Comparison of ENCODE assay signal across 16 cellular contexts in genomic region chr10:101380353-101381017, GRCh38. TPM values are rescaled to one million over a fixed set of nuclear protein-coding genes. Genes with fewer than 3 reads are reported as not detected.
DNase-seq lines count a peak whose midpoint lies in the region; ATAC-seq, FAIRE-seq and TF ChIP-seq lines count a peak whose summit lies in the region.
"Had no signal": no experiment of that assay in that cellular context is flagged by ENCODE, and none has a peak within 500 bp of the region (broad histone marks: within the 10 kb centered on the region; RNA-seq: fewer than 3 reads in every experiment).

No MANE protein-coding gene starts in this region.

- H2BK5ac ChIP-seq in mesenchymal stem cell (ENCODE audit: low read depth, low read length, poor library complexity, severe bottlenecking), result no peak overlapping the region

- H3K79me2 ChIP-seq in keratinocyte (ENCODE audit: control insufficient read depth, insufficient read depth, low read length), result no peaks in the 10 kb centered on the region

- no peak overlapping the region for H2AK5ac ChIP-seq in mesenchymal stem cell (ENCODE audit: low read length, severe bottlenecking)

- H3K4me1 Mint-ChIP-seq in activated T-helper 17 cell treated with anti-CD3 and anti-CD28 coated beads, Interleukin-2, amount 50 U/mL, for 72 hours, result peaks cover 13% of the 10 kb centered on the region
- H3K4me1 Mint-ChIP-seq: nephron had no signal

- no peak overlapping the region for H2BK12ac ChIP-seq in mesenchymal stem cell (ENCODE audit: low read length in 2 of 2)

- no peaks in the 10 kb centered on the region for H3K9me3 Mint-ChIP-seq in activated T-helper 17 cell treated with anti-CD3 and anti-CD28 coated beads, Interleukin-2, amount 50 U/mL, for 72 hours
- H3K9me3 Mint-ChIP-seq: nephron, T-cell had no signal

- no peaks in the 10 kb centered on the region for H3K36me3 ChIP-seq in HEK293 (ENCODE audit: control insufficient read depth in 2 of 2, insufficient read depth in 1 of 2, low read length in 2 of 2)
- no peaks in the 10 kb centered on the region for H3K36me3 ChIP-seq in keratinocyte (ENCODE audit: control insufficient read depth in 2 of 2, extremely low read depth in 1 of 2, insufficient read depth in 2 of 2, low read length in 2 of 2)
- peaks cover 0 to 6% of the 10 kb centered on the region in 2 experiments for H3K36me3 ChIP-seq in mesenchymal stem cell (ENCODE audit: control insufficient read depth in 1 of 2, insufficient read depth in 2 of 2, low read depth in 1 of 2, low read length in 2 of 2)

- no peak for DNase-seq in GM12891 (ENCODE audit: insufficient read length, low spot score)
- DNase-seq in keratinocyte (ENCODE audit: low read depth, low spot score), result peak; percentile 62
- DNase-seq in omental fat pad (ENCODE audit: low spot score), result no peak
- no peak for DNase-seq in mesenchymal stem cell
- DNase-seq: cerebellar nuclear complex, DMS153, NCI-H187, NCI-H524 treated with DMSO at 0.1 percent for 48 hours, T-cell, testis had no signal

- POLR2A ChIA-PET in HEK293 (lab: Yijun Ruan, JAX), result no interaction called here

- H2AFZ ChIP-seq in keratinocyte (ENCODE audit: control insufficient read depth, low read length) (no peak overlapping the region), mesenchymal stem cell (ENCODE audit: low read depth, low read length) (no peak overlapping the region)

- H3K4ac ChIP-seq in mesenchymal stem cell (ENCODE audit: low read depth in 1 of 2, low read length in 2 of 2), result no peak overlapping the region

- H3K4me3 ChIP-seq in HEK293 (ENCODE audit: low read depth, low read length) (no peak overlapping the region), keratinocyte (ENCODE audit: control insufficient read depth in 2 of 3, extremely low read depth in 1 of 3, insufficient read depth in 2 of 3, low read depth in 1 of 3, low read length in 3 of 3) (peak overlapping the region in 1 of 3 experiments; percentile 45), mesenchymal stem cell (ENCODE audit: insufficient read depth in 1 of 2, low read depth in 1 of 2, low read length in 2 of 2) (no peak overlapping the region)
- H3K4me3 ChIP-seq: lung, testis had no signal

- no peak for TF ChIP-seq POLR2A in GM12891 (IDR thresholded peaks at IDR 0.05; ENCODE audit: low read depth, low read length)

- peak; percentile 66 for FAIRE-seq in GM12891 (lab: Jason Lieb, UNC)
- FAIRE-seq in keratinocyte (lab: Jason Lieb, UNC), result peak; percentile 69

- CTCF ChIA-PET in HEK293 (lab: Yijun Ruan, JAX), result interaction anchor here (0.9 to 1.3 kb wide), 2 partner anchors 23 to 93 kb away, joined by 3 read pairs; no protein-coding TSS in a partner anchor

- H3K23ac ChIP-seq in mesenchymal stem cell (ENCODE audit: low read length in 2 of 2), result no peak overlapping the region

- no peak overlapping the region for H3K27ac Mint-ChIP-seq in activated T-helper 17 cell treated with anti-CD3 and anti-CD28 coated beads, Interleukin-2, amount 50 U/mL, for 72 hours
- H3K27ac Mint-ChIP-seq: nephron, T-cell had no signal

- H3K4me3 Mint-ChIP-seq in activated T-helper 17 cell treated with anti-CD3 and anti-CD28 coated beads, Interleukin-2, amount 50 U/mL, for 72 hours, result no peak overlapping the region
- H3K4me3 Mint-ChIP-seq: nephron, T-cell had no signal

- no peak overlapping the region for H3K18ac ChIP-seq in mesenchymal stem cell (ENCODE audit: low read depth in 1 of 2, low read length in 2 of 2)

- H3K9ac ChIP-seq in keratinocyte (ENCODE audit: control insufficient read depth, extremely low read depth, insufficient read depth, low read length), result peak overlapping the region; percentile 50
- no peak overlapping the region for H3K9ac ChIP-seq in mesenchymal stem cell (ENCODE audit: low read length)

- no peaks in the 10 kb centered on the region for H3K27me3 Mint-ChIP-seq in activated T-helper 17 cell treated with anti-CD3 and anti-CD28 coated beads, Interleukin-2, amount 50 U/mL, for 72 hours
- H3K27me3 Mint-ChIP-seq: T-cell had no signal

- peaks cover 9% of the 10 kb centered on the region for H3K36me3 Mint-ChIP-seq in activated T-helper 17 cell treated with anti-CD3 and anti-CD28 coated beads, Interleukin-2, amount 50 U/mL, for 72 hours (ENCODE audit: low read depth)

- ATAC-seq in activated T-helper 17 cell treated with anti-CD3 and anti-CD28 coated beads, Interleukin-2, amount 50 U/mL, for 72 hours (replicated peaks), result peak; percentile 96
- ATAC-seq in GM18873 (IDR thresholded peaks at IDR 0.05; ENCODE audit: low FRiP score, unreplicated experiment) (no peak), omental fat pad (ENCODE audit: low FRiP score) (no peak)
- ATAC-seq: T-cell had no signal

- H4K8ac ChIP-seq in mesenchymal stem cell (ENCODE audit: low read length), result no peak overlapping the region

- H3K27ac ChIP-seq in HEK293 (ENCODE audit: extremely low read depth, low read depth, low read length) (no peak overlapping the region), keratinocyte (ENCODE audit: control insufficient read depth, insufficient read depth, low read length) (peak overlapping the region; percentile 71), mesenchymal stem cell (ENCODE audit: low read length, poor library complexity, severe bottlenecking) (no peak overlapping the region)
- H3K27ac ChIP-seq: C4-2B, testis had no signal

- H3K9me1 ChIP-seq in keratinocyte (ENCODE audit: control insufficient read depth, extremely low read depth, insufficient read depth, low read length), result no peaks in the 10 kb centered on the region

- H3K4me2 ChIP-seq in keratinocyte (ENCODE audit: control insufficient read depth, extremely low read depth, insufficient read depth, low read depth, low read length) (peak overlapping the region; percentile 62), mesenchymal stem cell (ENCODE audit: low read length, poor library complexity, severe bottlenecking) (no peak overlapping the region)

- no peaks in the 10 kb centered on the region for H3K27me3 ChIP-seq in keratinocyte (ENCODE audit: control insufficient read depth, extremely low read depth, insufficient read depth, low read length)
- H3K27me3 ChIP-seq in mesenchymal stem cell (ENCODE audit: control insufficient read depth in 1 of 2, insufficient read depth in 1 of 2, low read length in 2 of 2), result no peaks in the 10 kb centered on the region
- H3K27me3 ChIP-seq: testis had no signal

- WGBS in mesenchymal stem cell, result 91% methylated on average over 5 of the region's 5 CpGs

- no peak for TF ChIP-seq CTCF in HEK293 (tag by site-specific recombination; IDR thresholded peaks at IDR 0.05)
- TF ChIP-seq CTCF in keratinocyte (optimal IDR thresholded peaks at IDR 0.05 in 1 of 3, IDR thresholded peaks at IDR 0.05 in 1 of 3, conservative IDR thresholded peaks at IDR 0.05 in 1 of 3; ENCODE audit: extremely low read depth in 1 of 3, insufficient read depth in 2 of 3, low read length in 3 of 3), result no peak
- no peak for TF ChIP-seq CTCF in omental fat pad (IDR thresholded peaks at IDR 0.05)

- H3K4me1 ChIP-seq in HEK293 (ENCODE audit: control insufficient read depth, insufficient read depth, low read length) (peaks cover 17% of the 10 kb centered on the region), keratinocyte (ENCODE audit: control insufficient read depth, extremely low read depth, insufficient read depth, low read length) (peaks cover 16% of the 10 kb centered on the region), mesenchymal stem cell (ENCODE audit: control insufficient read depth, insufficient read depth, low read depth, low read length) (no peaks in the 10 kb centered on the region)
- H3K4me1 ChIP-seq: testis had no signal

- H3K14ac ChIP-seq in mesenchymal stem cell (ENCODE audit: low read length in 2 of 2), result no peak overlapping the region

- dilution Hi-C loops in keratinocyte (cut with MboI; ENCODE audit: extremely low pct_ligation_motif_present, low sequenced_read_pairs), result no loop called here

- H4K20me1 ChIP-seq in keratinocyte (ENCODE audit: control insufficient read depth, extremely low read depth, insufficient read depth, low read length), result no peaks in the 10 kb centered on the region

- peaks cover 12% of the 10 kb centered on the region for H3K79me1 ChIP-seq in mesenchymal stem cell (replicated peaks; ENCODE audit: low read length, poor library complexity, severe bottlenecking)

- H3K9me3 ChIP-seq in HEK293 (ENCODE audit: control insufficient read depth, insufficient read depth, low read depth, low read length) (no peaks in the 10 kb centered on the region), keratinocyte (ENCODE audit: control insufficient read depth, low read depth, low read length) (no peaks in the 10 kb centered on the region), mesenchymal stem cell (ENCODE audit: control insufficient read depth, low read length) (no peaks in the 10 kb centered on the region)
- H3K9me3 ChIP-seq: testis had no signal

- no peak overlapping the region for H4K91ac ChIP-seq in mesenchymal stem cell (ENCODE audit: low read length)

- no peak overlapping the region for H2BK120ac ChIP-seq in mesenchymal stem cell (ENCODE audit: low read depth, low read length)

- no peak overlapping the region for H2BK15ac ChIP-seq in mesenchymal stem cell (ENCODE audit: low read depth, poor library complexity, severe bottlenecking)

TF ChIP-seq in GM12891, 5 proteins besides CTCF, POLR2A, EP300 and RAD21 (continues in another document):
- TF ChIP-seq SPI1 (IDR thresholded peaks at IDR 0.05; ENCODE audit: low read depth, low read length), result no peak
- TF ChIP-seq POLR2AphosphoS5 (IDR thresholded peaks at IDR 0.05; ENCODE audit: low read depth, low read length), result no peak
- no peak for TF ChIP-seq PAX5 (IDR thresholded peaks at IDR 0.05; ENCODE audit: insufficient read depth, low read length, severe bottlenecking)
- TF ChIP-seq POU2F2 (IDR thresholded peaks at IDR 0.05; ENCODE audit: low read depth, low read length), result no peak

TF ChIP-seq in HEK293, 187 proteins besides CTCF, POLR2A, EP300 and RAD21 (continues in another document):
- peak; percentile 90 for TF ChIP-seq SCRT1 (tag by site-specific recombination; IDR thresholded peaks at IDR 0.05; ENCODE audit: borderline replicate concordance)
- no peak for TF ChIP-seq ZFP69B (tag by site-specific recombination; IDR thresholded peaks at IDR 0.05)

RNA-seq across cellular contexts. Expression of gene BTRC, which starts 26.5 kb away (rescaled TPM):
- 5.2 TPM for polyA plus RNA-seq in GM12891 (2012; ENCODE audit: low read depth, missing spikeins)
- total RNA-seq in activated T-helper 17 cell treated with anti-CD3 and anti-CD28 coated beads, Interleukin-2, amount 50 U/mL, for 72 hours, result 10 to 100 TPM; 14.8 to 15.1 TPM
- polyA plus RNA-seq in keratinocyte, result 13.2 to 21.7 TPM (median 16.6 TPM) in 3 replicates
- polyA plus RNA-seq in keratinocyte (2011; ENCODE audit: low read depth), result 35.9 TPM
- polyA plus RNA-seq in keratinocyte (2011; cell fraction: cytosol; rRNA removed), result 9.4 and 15.7 TPM in 2 replicates
- 21.2 and 24.2 TPM in 2 replicates for polyA plus RNA-seq in keratinocyte (2011; cell fraction: nucleus; rRNA removed)
- 8.4 and 11.0 TPM in 2 replicates for polyA plus RNA-seq in keratinocyte (2012; ENCODE audit: low replicate concordance)
- polyA minus RNA-seq in keratinocyte, result 7.5 to 27.4 TPM (median 21.3 TPM) in 3 replicates
- 14.4 TPM for polyA minus RNA-seq in keratinocyte (2011; cell fraction: cytosol; rRNA and poly(A)+ RNA removed)
- polyA minus RNA-seq in keratinocyte (2011; cell fraction: nucleus; rRNA and poly(A)+ RNA removed), result 18.7 and 27.5 TPM in 2 replicates
- total RNA-seq in omental fat pad, result 10 to 100 TPM in 3 of 4 donors, 1 to 10 TPM in 1; 9.2 to 14.4 (median 14.0) TPM
- 7.5 TPM for polyA plus RNA-seq in mesenchymal stem cell (2013, experiment 1 of 2)
- 7.7 TPM for polyA plus RNA-seq in mesenchymal stem cell (2013, experiment 2 of 2)
